17 cellular contexts compared by ENCODE assay signal in the genomic region with DNA sequence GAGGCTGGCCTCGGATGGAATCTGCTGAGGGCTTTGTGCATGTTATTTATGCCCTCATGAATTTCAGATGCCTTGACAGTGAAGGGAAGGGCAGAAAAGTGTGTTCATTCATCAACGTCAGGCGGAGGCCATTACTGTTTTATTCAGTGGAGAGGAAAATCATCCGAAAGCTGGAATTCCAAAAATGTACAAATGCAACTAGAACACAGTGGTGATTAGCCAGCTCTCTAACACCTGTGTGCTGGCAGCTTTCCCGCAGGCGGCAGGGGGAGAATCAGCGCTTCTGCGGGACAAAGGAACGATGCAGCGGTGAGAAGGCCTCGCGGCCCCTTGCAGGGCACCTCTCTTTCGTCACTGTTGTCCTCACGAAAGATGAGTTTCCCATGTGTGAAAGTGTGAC.
A peak's percentile ranks its signal among the peaks of the same experiment; 100 is the strongest.
DNase-seq lines count a peak whose midpoint lies in the region; ATAC-seq and TF ChIP-seq lines count a peak whose summit lies in the region.
"Had no signal": no experiment of that assay in that cellular context is flagged by ENCODE, and none has a peak within 500 bp of the region (broad histone marks: within the 10 kb centered on the region; RNA-seq: fewer than 3 reads in every experiment).

No MANE protein-coding gene starts in this region.

- no peaks in the 10 kb centered on the region for H3K9me2 ChIP-seq in GM23338 (ENCODE audit: insufficient read depth)

- WGBS in endodermal cell (ENCODE audit: insufficient coverage in 1 of 2, insufficient read length in 1 of 2), 2 experiments: 75 to 91% methylated on average over 7 to 14 of the region's 14 CpGs

- no peak overlapping the region for H3K4me2 ChIP-seq in GM23338

- H4K20me1 ChIP-seq in GM23338 (replicated peaks; ENCODE audit: insufficient read depth): no peaks in the 10 kb centered on the region

- DNase-seq in GM23338 (ENCODE audit: low spot score) (peak; percentile 41), endodermal cell (no peak), mesothelial cell of epicardium (ENCODE audit: low spot score in 2 of 2, unreplicated experiment in 2 of 2) (peak in 1 of 2 experiments; percentile 55), retina (peak; percentile 71), UCSD-AML1 (lab: John Stamatoyannopoulos, UW; ENCODE audit: unreplicated experiment) (no peak)
- DNase-seq: GF-D8, NCI-H1092, NCI-H1436, NCI-H2029, NCI-H345, NCI-H774, SJCRH30 had no signal

- no peaks in the 10 kb centered on the region for H3F3A ChIP-seq in GM23338 (replicated peaks; ENCODE audit: low read depth)

- H3K27ac Mint-ChIP-seq in GM23338: no peak overlapping the region
- no peak overlapping the region for H3K27ac Mint-ChIP-seq in endodermal cell
- peak overlapping the region; percentile 5 for H3K27ac Mint-ChIP-seq in mesothelial cell of epicardium
- H3K27ac Mint-ChIP-seq: CD14-positive monocyte had no signal

- no peak overlapping the region; the same call in 1 of the 2 replicates for H3K27ac ChIP-seq in GM23338 (ENCODE audit: low read depth)
- peak overlapping the region; percentile 78 for H3K27ac ChIP-seq in endodermal cell (ENCODE audit: low read depth, low read length)
- H3K27ac ChIP-seq: SJCRH30 had no signal

- H3K9me3 ChIP-seq in endodermal cell (ENCODE audit: control insufficient read depth, low read length): no peaks in the 10 kb centered on the region
- H3K9me3 ChIP-seq: SJCRH30 had no signal

- ATAC-seq in GM23338: peak; percentile 63
- ATAC-seq in HG02870 (IDR thresholded peaks at IDR 0.05; ENCODE audit: unreplicated experiment): no peak
- no peak for ATAC-seq in HG03571 (IDR thresholded peaks at IDR 0.05; ENCODE audit: unreplicated experiment)
- ATAC-seq: K562, Panc1 had no signal

- H3K4me1 Mint-ChIP-seq in GM23338 (peaks cover 11% of the 10 kb centered on the region), endodermal cell (no peaks in the 10 kb centered on the region), mesothelial cell of epicardium (peaks cover 14% of the 10 kb centered on the region)
- H3K4me1 Mint-ChIP-seq: CD14-positive monocyte had no signal

- no peaks in the 10 kb centered on the region for H3K79me2 ChIP-seq in GM23338 (replicated peaks; ENCODE audit: insufficient read depth)

- H3K36me3 ChIP-seq in GM23338 (ENCODE audit: insufficient read depth) (no peaks in the 10 kb centered on the region), endodermal cell (ENCODE audit: control insufficient read depth, insufficient read depth, low read length) (no peaks in the 10 kb centered on the region)
- H3K36me3 ChIP-seq: SJCRH30 had no signal

- no peaks in the 10 kb centered on the region for H3K27me3 ChIP-seq in GM23338 (ENCODE audit: insufficient read depth)
- H3K27me3 ChIP-seq in endodermal cell (ENCODE audit: control insufficient read depth, insufficient read depth, low read length, poor library complexity, severe bottlenecking): no peaks in the 10 kb centered on the region
- H3K27me3 ChIP-seq: SJCRH30 had no signal

- H3K27me3 Mint-ChIP-seq in GM23338 (ENCODE audit: insufficient read depth, low read depth, poor library complexity) (peaks cover under 1% of the 10 kb centered on the region), endodermal cell (ENCODE audit: insufficient read depth) (no peaks in the 10 kb centered on the region), mesothelial cell of epicardium (ENCODE audit: low read depth) (peaks cover 3% of the 10 kb centered on the region)

- H3K4me3 Mint-ChIP-seq in GM23338: no peak overlapping the region
- no peak overlapping the region for H3K4me3 Mint-ChIP-seq in endodermal cell
- H3K4me3 Mint-ChIP-seq in mesothelial cell of epicardium: no peak overlapping the region
- H3K4me3 Mint-ChIP-seq: CD14-positive monocyte had no signal

- H3K9ac ChIP-seq in endodermal cell (ENCODE audit: extremely low read depth, low read length, poor library complexity, severe bottlenecking): no peak overlapping the region

- peak overlapping the region; percentile 74 for H2AFZ ChIP-seq in GM23338

- H3K36me3 Mint-ChIP-seq in GM23338 (ENCODE audit: low read depth) (no peaks in the 10 kb centered on the region), endodermal cell (ENCODE audit: low read depth) (no peaks in the 10 kb centered on the region), mesothelial cell of epicardium (no peaks in the 10 kb centered on the region)
- H3K36me3 Mint-ChIP-seq: CD14-positive monocyte had no signal

- H3K4me1 ChIP-seq in GM23338 (ENCODE audit: insufficient read depth) (no peaks in the 10 kb centered on the region), endodermal cell (ENCODE audit: control insufficient read depth, insufficient read depth, low read length) (no peaks in the 10 kb centered on the region)
- H3K4me1 ChIP-seq: SJCRH30 had no signal

- H3K9me3 Mint-ChIP-seq in GM23338 (peaks cover 3% of the 10 kb centered on the region; the same call in 2 of the 3 replicates), endodermal cell (no peaks in the 10 kb centered on the region), mesothelial cell of epicardium (peaks cover 23% of the 10 kb centered on the region)

- no peak for TF ChIP-seq CTCF in GM23338 (conservative IDR thresholded peaks at IDR 0.05; ENCODE audit: low read depth in 2 of 2)
- TF ChIP-seq CTCF in endodermal cell (conservative IDR thresholded peaks at IDR 0.05): no peak
- TF ChIP-seq CTCF in mesothelial cell of epicardium (IDR thresholded peaks at IDR 0.05; ENCODE audit: unreplicated experiment): no peak

- no peak overlapping the region for H3K4me3 ChIP-seq in GM23338
- no peak overlapping the region for H3K4me3 ChIP-seq in endodermal cell (ENCODE audit: low read length)
- H3K4me3 ChIP-seq: K562, SJCRH30 had no signal

TF ChIP-seq in GM23338, 12 proteins besides CTCF, POLR2A, EP300 and RAD21 (continues in another document):
- TF ChIP-seq, protein P1, sequence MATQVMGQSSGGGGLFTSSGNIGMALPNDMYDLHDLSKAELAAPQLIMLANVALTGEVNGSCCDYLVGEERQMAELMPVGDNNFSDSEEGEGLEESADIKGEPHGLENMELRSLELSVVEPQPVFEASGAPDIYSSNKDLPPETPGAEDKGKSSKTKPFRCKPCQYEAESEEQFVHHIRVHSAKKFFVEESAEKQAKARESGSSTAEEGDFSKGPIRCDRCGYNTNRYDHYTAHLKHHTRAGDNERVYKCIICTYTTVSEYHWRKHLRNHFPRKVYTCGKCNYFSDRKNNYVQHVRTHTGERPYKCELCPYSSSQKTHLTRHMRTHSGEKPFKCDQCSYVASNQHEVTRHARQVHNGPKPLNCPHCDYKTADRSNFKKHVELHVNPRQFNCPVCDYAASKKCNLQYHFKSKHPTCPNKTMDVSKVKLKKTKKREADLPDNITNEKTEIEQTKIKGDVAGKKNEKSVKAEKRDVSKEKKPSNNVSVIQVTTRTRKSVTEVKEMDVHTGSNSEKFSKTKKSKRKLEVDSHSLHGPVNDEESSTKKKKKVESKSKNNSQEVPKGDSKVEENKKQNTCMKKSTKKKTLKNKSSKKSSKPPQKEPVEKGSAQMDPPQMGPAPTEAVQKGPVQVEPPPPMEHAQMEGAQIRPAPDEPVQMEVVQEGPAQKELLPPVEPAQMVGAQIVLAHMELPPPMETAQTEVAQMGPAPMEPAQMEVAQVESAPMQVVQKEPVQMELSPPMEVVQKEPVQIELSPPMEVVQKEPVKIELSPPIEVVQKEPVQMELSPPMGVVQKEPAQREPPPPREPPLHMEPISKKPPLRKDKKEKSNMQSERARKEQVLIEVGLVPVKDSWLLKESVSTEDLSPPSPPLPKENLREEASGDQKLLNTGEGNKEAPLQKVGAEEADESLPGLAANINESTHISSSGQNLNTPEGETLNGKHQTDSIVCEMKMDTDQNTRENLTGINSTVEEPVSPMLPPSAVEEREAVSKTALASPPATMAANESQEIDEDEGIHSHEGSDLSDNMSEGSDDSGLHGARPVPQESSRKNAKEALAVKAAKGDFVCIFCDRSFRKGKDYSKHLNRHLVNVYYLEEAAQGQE (IDR thresholded peaks at IDR 0.05; ENCODE audit: unreplicated experiment): no peak
- TF ChIP-seq JUNB (IDR thresholded peaks at IDR 0.05; ENCODE audit: unreplicated experiment) (no peak), EZH2phosphoT487 (IDR thresholded peaks at IDR 0.05; ENCODE audit: unreplicated experiment) (no peak)

Comparison
In these comparisons a context has a peak if more than half of its experiments do, and no peak if none do; other contexts are left out.
1. DNase-seq: peak in GM23338 (single experiment) and retina (single experiment); none in endodermal cell (single experiment) and UCSD-AML1 (single experiment).